8 cellular contexts compared by ENCODE assay signal in the genomic region with DNA sequence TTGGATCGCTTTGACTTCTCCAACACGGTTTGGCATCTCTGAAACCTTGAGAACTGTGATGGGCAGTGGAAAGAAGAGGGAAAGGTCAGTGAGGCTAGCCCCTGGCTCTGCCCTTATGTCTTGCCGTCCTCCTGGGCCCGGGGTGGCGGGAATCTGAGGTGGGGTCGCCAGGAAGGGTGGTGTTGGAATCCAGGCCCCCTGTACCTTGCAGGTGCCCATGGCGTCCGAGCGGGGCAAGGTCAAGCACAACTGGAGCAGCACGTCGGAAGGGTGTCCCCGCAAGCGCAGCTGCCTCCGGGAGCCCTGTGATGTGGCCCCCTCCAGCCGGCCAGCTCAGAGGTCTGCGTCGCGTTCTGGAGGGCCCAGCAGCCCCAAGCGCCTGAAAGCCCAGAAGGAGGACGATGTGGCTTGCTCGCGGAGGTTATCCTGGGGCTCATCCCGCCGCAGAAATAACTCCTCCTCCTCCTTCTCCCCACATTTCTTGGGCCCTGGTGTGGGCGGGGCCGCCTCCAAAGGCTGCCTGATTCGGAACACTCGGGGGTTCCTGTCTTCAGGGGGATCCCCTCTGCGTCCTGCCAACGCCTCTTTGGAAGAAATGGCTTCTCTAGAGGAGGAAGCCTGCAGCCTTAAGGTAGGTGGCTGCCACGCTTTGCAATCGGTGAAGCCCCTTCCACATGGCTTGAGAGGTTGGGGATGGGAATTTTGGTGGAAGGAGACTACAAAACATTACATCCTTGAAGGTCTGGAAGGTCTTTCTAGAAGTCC. TPM values are rescaled to one million over a fixed set of nuclear protein-coding genes. Genes with fewer than 3 reads are reported as not detected.
DNase-seq lines count a peak whose midpoint lies in the region; ATAC-seq and TF ChIP-seq lines count a peak whose summit lies in the region.

No MANE protein-coding gene starts in this region.

- peaks cover 0 to 9% (median 0%) of the 10 kb centered on the region in 4 donors for H3K9me3 ChIP-seq in Peyer's patch
- no peaks in the 10 kb centered on the region for H3K9me3 ChIP-seq in psoas muscle

- no peaks in the 10 kb centered on the region for H3K27me3 ChIP-seq in Peyer's patch
- no peaks in the 10 kb centered on the region for H3K27me3 ChIP-seq in psoas muscle (ENCODE audit: insufficient read depth in 3 of 3, low read length in 2 of 3)

- peaks cover 0 to 33% (median 8%) of the 10 kb centered on the region in 4 donors for H3K4me1 ChIP-seq in Peyer's patch
- H3K4me1 ChIP-seq in psoas muscle = peaks cover 13% of the 10 kb centered on the region

- H3K27ac ChIP-seq in Peyer's patch = peak overlapping the region; percentile 91 to 99 (median 94)
- peak overlapping the region; percentile 96 for H3K27ac ChIP-seq in psoas muscle

- ATAC-seq in Right ventricle myocardium inferior = no peak
- peak in 2 of 4 donors; percentile 18 to 29 for ATAC-seq in psoas muscle
- no peak for ATAC-seq in GM19463 (IDR thresholded peaks at IDR 0.05; ENCODE audit: unreplicated experiment)
- ATAC-seq in HG03521 (IDR thresholded peaks at IDR 0.05; ENCODE audit: unreplicated experiment) = no peak

- WGBS in psoas muscle, 3 donors = 3 to 8% (median 4%) methylated on average over 30 to 32 of the region's 32 CpGs

- TF ChIP-seq CTCF in Peyer's patch (IDR thresholded peaks at IDR 0.05) (no peak), psoas muscle (IDR thresholded peaks at IDR 0.05) (no peak)

- TF ChIP-seq POLR2A in Peyer's patch (IDR thresholded peaks at IDR 0.05) = no peak

- DNase-seq in NCI-H1417 (lab: John Stamatoyannopoulos, UW) (peak in 2 of 3 experiments; percentile 17 to 31), NCI-H1417 treated with DMSO at 0.1 percent for 48 hours (lab: John Stamatoyannopoulos, UW) (no peak), Peyer's patch (peak; percentile 58 to 71 (median 61)), Right ventricle myocardium inferior (ENCODE audit: missing footprints) (peak; percentile 74), psoas muscle (peak; percentile 29 to 64)
- peak; percentile 63 for DNase-seq in activated naive CD4-positive, alpha-beta T cell treated with Interleukin-2 at 50 U/mL for 16 hours

- H3K36me3 ChIP-seq in Peyer's patch (peaks cover 0 to 29% (median 0%) of the 10 kb centered on the region in 3 donors), psoas muscle (ENCODE audit: insufficient read depth in 1 of 2, low read depth in 1 of 2) (peaks cover 0 to 52% of the 10 kb centered on the region in 2 donors)

- peak overlapping the region; percentile 90 to 99 (median 95) for H3K4me3 ChIP-seq in Peyer's patch
- peak overlapping the region; percentile 78 for H3K4me3 ChIP-seq in psoas muscle

- intact Hi-C loops in Right ventricle myocardium inferior (cut with DNase I) = no loop called here
- intact Hi-C loops in psoas muscle (cut with DNase I) = no loop called here

RNA-seq across cellular contexts. Expression of gene TATDN2, which starts 0.9 kb away (rescaled TPM):
- total RNA-seq in Peyer's patch (10 to 100 TPM; 30.3 to 52.8 (median 36.9) TPM), Right ventricle myocardium inferior (15.1 TPM), psoas muscle (10 to 100 TPM; 16.3 to 22.7 (median 20.1) TPM)
- polyA plus RNA-seq in psoas muscle = 10 to 100 TPM in 2 of 3 donors, 1 to 10 TPM in 1; 9.6 to 22.1 (median 16.0) TPM

RNA-seq across cellular contexts. Expression of gene GHRL, which starts 43.6 kb away (rescaled TPM):
- total RNA-seq in Peyer's patch (1 to 10 TPM in 2 of 4 donors, not detected in 2; 1.6 to 2.9 TPM), Right ventricle myocardium inferior (0.30 TPM), psoas muscle (under 1 TPM in 1 of 4 donors, not detected in 3; 0.88 TPM)
- under 1 TPM in 2 of 3 donors, not detected in 1; 0.16 to 0.18 TPM for polyA plus RNA-seq in psoas muscle
